23 cellular contexts compared by ENCODE assay signal in the genomic region with DNA sequence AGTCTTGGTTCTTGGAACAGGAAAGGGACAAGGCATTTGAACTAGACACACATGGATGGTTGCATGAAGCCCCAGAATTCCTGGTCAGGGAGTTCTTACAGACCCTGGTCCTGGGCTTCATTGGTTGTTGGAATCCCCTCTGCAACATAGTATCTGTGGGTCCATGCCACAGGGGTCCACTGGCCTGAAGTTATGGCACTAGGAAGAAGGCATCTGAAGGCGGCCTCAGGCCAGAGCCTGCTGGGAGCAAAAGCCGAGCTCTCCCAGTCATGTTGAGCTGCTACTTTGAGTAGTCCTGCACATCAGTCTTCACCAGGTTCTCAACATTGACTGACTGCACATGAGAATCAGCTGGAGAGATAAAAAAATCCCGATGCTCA.
DNase-seq lines count a peak whose midpoint lies in the region; ATAC-seq and TF ChIP-seq lines count a peak whose summit lies in the region.
"Had no signal": no experiment of that assay in that cellular context is flagged by ENCODE, and none has a peak within 500 bp of the region (broad histone marks: within the 10 kb centered on the region; RNA-seq: fewer than 3 reads in every experiment).

No MANE protein-coding gene starts in this region.

- H3K79me1 ChIP-seq in neuronal stem cell (ENCODE audit: low read depth, low read length) = no peaks in the 10 kb centered on the region

- no peaks in the 10 kb centered on the region for H3K27me3 ChIP-seq in mammary epithelial cell (ENCODE audit: insufficient read depth, low read length)
- H3K27me3 ChIP-seq in breast epithelium = no peaks in the 10 kb centered on the region
- peaks cover 0 to 16% (median 0%) of the 10 kb centered on the region in 3 experiments for H3K27me3 ChIP-seq in neuronal stem cell (ENCODE audit: control insufficient read depth in 3 of 3, insufficient read depth in 3 of 3, low read depth in 1 of 3, low read length in 3 of 3)
- H3K27me3 ChIP-seq: BE2C; BLaER1 treated with 17β-estradiol and CSF1 and Interleukin-3, amounts not matched to agents 10 nM and 100 nM had no signal

- peak; percentile 11 for DNase-seq in activated T-cell treated with anti-CD3 and anti-CD28 coated beads, Interleukin-2, amount 50 U/mL, for 24 hours
- DNase-seq in activated T-cell treated with anti-CD3 and anti-CD28 coated beads, Interleukin-2, amount 50 U/mL, for 4 hours = no peak
- DNase-seq in mammary epithelial cell (no peak), breast epithelium (ENCODE audit: low spot score in 2 of 2) (no peak), islet precursor cell (peak; percentile 29), chondrocyte (ENCODE audit: low spot score) (no peak), neuronal stem cell (ENCODE audit: low spot score) (no peak)
- DNase-seq: 8988T; ACHN; BE2C; CD4-positive, alpha-beta T cell; CD8-positive, alpha-beta memory T cell; DMS 273 treated with DMSO at 0.1 percent for 48 hours; DMS79; EL; GDM1; H9 had no signal

- H2AK5ac ChIP-seq in neuronal stem cell (ENCODE audit: low read depth, low read length) = no peak overlapping the region

- no peak overlapping the region for H3K4me2 ChIP-seq in mammary epithelial cell (ENCODE audit: insufficient read depth, low read depth, low read length)
- no peak overlapping the region for H3K4me2 ChIP-seq in neuronal stem cell (ENCODE audit: insufficient read depth, low read length, poor library complexity, severe bottlenecking)
- H3K4me2 ChIP-seq: A549, GM23338 had no signal

- no peak overlapping the region for H3K14ac ChIP-seq in neuronal stem cell (ENCODE audit: low read length)

- no peak overlapping the region for H2BK120ac ChIP-seq in neuronal stem cell (ENCODE audit: low read depth, low read length)

- dilution Hi-C loops in mammary epithelial cell (cut with HindIII; ENCODE audit: low sequenced_read_pairs) = no loop called here

- H4K20me1 ChIP-seq in mammary epithelial cell (ENCODE audit: insufficient read depth, low read length) = no peaks in the 10 kb centered on the region
- H4K20me1 ChIP-seq: BLaER1 treated with 17β-estradiol and CSF1 and Interleukin-3, amounts not matched to agents 10 nM and 100 nM had no signal

- ATAC-seq in activated T-cell treated with anti-CD3 and anti-CD28 coated beads, Interleukin-2, amount 50 U/mL, for 4 hours = no peak
- ATAC-seq: A549, GM12878, GM23338, HCT116 had no signal

- intact Hi-C loops in mammary epithelial cell (cut with micrococcal nuclease) (no loop called here), breast epithelium (cut with DNase I; ENCODE audit: low total_unique reads) (no loop called here)

- H3K4me3 ChIP-seq in mammary epithelial cell (replicated peaks in 1 of 3; ENCODE audit: insufficient read depth in 1 of 3, low read depth in 2 of 3, low read length in 3 of 3) = no peak overlapping the region
- no peak overlapping the region for H3K4me3 ChIP-seq in breast epithelium
- no peak overlapping the region for H3K4me3 ChIP-seq in neuronal stem cell (ENCODE audit: low read length in 2 of 2)
- H3K4me3 ChIP-seq: A549; BLaER1 treated with 17β-estradiol and CSF1 and Interleukin-3, amounts not matched to agents 10 nM and 100 nM; GM12878; GM23338 had no signal

- no peak overlapping the region for H3K4me3 Mint-ChIP-seq in activated T-cell treated with anti-CD3 and anti-CD28 coated beads, Interleukin-2, amount 50 U/mL, for 24 hours
- no peak overlapping the region for H3K4me3 Mint-ChIP-seq in activated T-cell treated with anti-CD3 and anti-CD28 coated beads, Interleukin-2, amount 50 U/mL, for 4 hours
- H3K4me3 Mint-ChIP-seq in chondrocyte (ENCODE audit: unreplicated experiment) = no peak overlapping the region
- H3K4me3 Mint-ChIP-seq: CD14-positive monocyte; CD4-positive, alpha-beta T cell; GM23338; H9 had no signal

- 97% methylated on average over 3 of the region's 3 CpGs for WGBS in mammary epithelial cell (ENCODE audit: low coverage, missing lambda C conversion rate)
- WGBS in neuronal stem cell (ENCODE audit: extremely low coverage in 2 of 2, insufficient read length in 2 of 2, insufficient replicate concordance in 1 of 2), 2 donors = no CpG with 5 or more reads among the region's 3 CpGs

- TF ChIP-seq CTCF in mammary epithelial cell (conservative IDR thresholded peaks at IDR 0.05 in 1 of 2, IDR thresholded peaks at IDR 0.05 in 1 of 2; ENCODE audit: extremely low read depth in 1 of 2, insufficient read depth in 1 of 2, low read depth in 1 of 2, low read length in 2 of 2) = no peak
- no peak for TF ChIP-seq CTCF in breast epithelium (IDR thresholded peaks at IDR 0.05)
- no peak for TF ChIP-seq CTCF in chondrocyte (IDR thresholded peaks at IDR 0.05)

- no peak for TF ChIP-seq POLR2A in breast epithelium (IDR thresholded peaks at IDR 0.05)

- no peak overlapping the region for H2BK5ac ChIP-seq in neuronal stem cell (ENCODE audit: low read length)

- H3K27ac ChIP-seq in mammary epithelial cell (ENCODE audit: insufficient read depth, low read depth, low read length) (no peak overlapping the region), breast epithelium (no peak overlapping the region), neuronal stem cell (replicated peaks; ENCODE audit: low read length) (no peak overlapping the region)
- H3K27ac ChIP-seq: A549; BLaER1 treated with 17β-estradiol and CSF1 and Interleukin-3, amounts not matched to agents 10 nM and 100 nM had no signal

- H3K27me3 Mint-ChIP-seq in activated T-cell treated with anti-CD3 and anti-CD28 coated beads, Interleukin-2, amount 50 U/mL, for 24 hours = no peaks in the 10 kb centered on the region
- no peaks in the 10 kb centered on the region for H3K27me3 Mint-ChIP-seq in activated T-cell treated with anti-CD3 and anti-CD28 coated beads, Interleukin-2, amount 50 U/mL, for 4 hours (ENCODE audit: low read depth)
- peaks cover 19% of the 10 kb centered on the region for H3K27me3 Mint-ChIP-seq in chondrocyte (ENCODE audit: low read depth)
- H3K27me3 Mint-ChIP-seq: CD4-positive, alpha-beta T cell had no signal

- H3K27ac Mint-ChIP-seq in activated T-cell treated with anti-CD3 and anti-CD28 coated beads, Interleukin-2, amount 50 U/mL, for 24 hours = no peak overlapping the region
- no peak overlapping the region for H3K27ac Mint-ChIP-seq in chondrocyte (ENCODE audit: unreplicated experiment)
- H3K27ac Mint-ChIP-seq: CD4-positive, alpha-beta T cell; CD8-positive, alpha-beta memory T cell; GM23338; H9 had no signal

- H3K9me3 ChIP-seq in mammary epithelial cell (replicated peaks; ENCODE audit: insufficient read depth, low read length) = no peaks in the 10 kb centered on the region
- H3K9me3 ChIP-seq in breast epithelium = peaks cover 0 to 5% of the 10 kb centered on the region in 2 donors
- no peaks in the 10 kb centered on the region for H3K9me3 ChIP-seq in neuronal stem cell (replicated peaks in 1 of 2; ENCODE audit: control insufficient read depth in 2 of 2, insufficient read depth in 1 of 2, low read depth in 1 of 2, low read length in 2 of 2)
- H3K9me3 ChIP-seq: A549; BE2C; BLaER1 treated with 17β-estradiol and CSF1 and Interleukin-3, amounts not matched to agents 10 nM and 100 nM had no signal

- BruUV-seq in mammary epithelial cell (replicated peaks; lab: Mats Ljungman, UMichigan) = no TSS peak

- H3K36me3 ChIP-seq in mammary epithelial cell (ENCODE audit: insufficient read depth, low read length) (no peaks in the 10 kb centered on the region), breast epithelium (no peaks in the 10 kb centered on the region), neuronal stem cell (replicated peaks in 1 of 2; ENCODE audit: control insufficient read depth in 2 of 2, insufficient read depth in 2 of 2, low read length in 2 of 2) (no peaks in the 10 kb centered on the region)
- H3K36me3 ChIP-seq: BE2C; BLaER1 treated with 17β-estradiol and CSF1 and Interleukin-3, amounts not matched to agents 10 nM and 100 nM had no signal

- no peaks in the 10 kb centered on the region for H3K79me2 ChIP-seq in mammary epithelial cell (ENCODE audit: insufficient read depth, low read length)

- H3K4me1 ChIP-seq in mammary epithelial cell (ENCODE audit: insufficient read depth, low read length) (peaks cover 20% of the 10 kb centered on the region), breast epithelium (no peaks in the 10 kb centered on the region), neuronal stem cell (ENCODE audit: control insufficient read depth in 2 of 2, insufficient read depth in 1 of 2, low read depth in 1 of 2, low read length in 2 of 2) (peaks cover 0 to 2% of the 10 kb centered on the region in 2 donors)
- H3K4me1 ChIP-seq: A549, BE2C had no signal

- peak overlapping the region; percentile 5 for H2AFZ ChIP-seq in mammary epithelial cell (ENCODE audit: low read depth, low read length)
- no peak overlapping the region for H2AFZ ChIP-seq in neuronal stem cell (ENCODE audit: low read length)
- H2AFZ ChIP-seq: GM23338 had no signal

- CTCF ChIA-PET in mammary epithelial cell (lab: Charles Lee; ENCODE audit: low non-redundant PET) = no interaction called here

- no peaks in the 10 kb centered on the region for H3K9me3 Mint-ChIP-seq in activated T-cell treated with anti-CD3 and anti-CD28 coated beads, Interleukin-2, amount 50 U/mL, for 24 hours
- H3K9me3 Mint-ChIP-seq in activated T-cell treated with anti-CD3 and anti-CD28 coated beads, Interleukin-2, amount 50 U/mL, for 4 hours = no peaks in the 10 kb centered on the region
- peaks cover 3% of the 10 kb centered on the region for H3K9me3 Mint-ChIP-seq in chondrocyte (ENCODE audit: low read depth)
- H3K9me3 Mint-ChIP-seq: CD4-positive, alpha-beta T cell; CD8-positive, alpha-beta memory T cell; GM23338 had no signal

- H2BK12ac ChIP-seq in neuronal stem cell (ENCODE audit: low read length) = no peak overlapping the region

- no peak overlapping the region for H3K18ac ChIP-seq in neuronal stem cell (ENCODE audit: low read length)

- no peak overlapping the region for H4K8ac ChIP-seq in neuronal stem cell (ENCODE audit: low read depth, low read length)

- H3K23ac ChIP-seq in neuronal stem cell (ENCODE audit: low read depth, low read length, poor library complexity) = no peak overlapping the region

- in situ Hi-C loops in mammary epithelial cell (cut with MboI; ENCODE audit: low sequenced_read_pairs in 2 of 2) = no loop called here

- H3K36me3 Mint-ChIP-seq in activated T-cell treated with anti-CD3 and anti-CD28 coated beads, Interleukin-2, amount 50 U/mL, for 24 hours (ENCODE audit: low read depth) = no peaks in the 10 kb centered on the region
- H3K36me3 Mint-ChIP-seq in activated T-cell treated with anti-CD3 and anti-CD28 coated beads, Interleukin-2, amount 50 U/mL, for 4 hours (ENCODE audit: insufficient read depth) = no peaks in the 10 kb centered on the region
- peaks cover 2% of the 10 kb centered on the region for H3K36me3 Mint-ChIP-seq in chondrocyte (ENCODE audit: low read depth)
- H3K36me3 Mint-ChIP-seq: CD14-positive monocyte; CD8-positive, alpha-beta memory T cell had no signal

- H3K4me1 Mint-ChIP-seq in activated T-cell treated with anti-CD3 and anti-CD28 coated beads, Interleukin-2, amount 50 U/mL, for 24 hours (ENCODE audit: low read depth) = no peaks in the 10 kb centered on the region
- no peaks in the 10 kb centered on the region for H3K4me1 Mint-ChIP-seq in activated T-cell treated with anti-CD3 and anti-CD28 coated beads, Interleukin-2, amount 50 U/mL, for 4 hours (ENCODE audit: low read depth)
- H3K4me1 Mint-ChIP-seq in chondrocyte (ENCODE audit: low read depth) = no peaks in the 10 kb centered on the region
- H3K4me1 Mint-ChIP-seq: CD8-positive, alpha-beta memory T cell; GM23338; H9 had no signal

- no peak overlapping the region for H4K91ac ChIP-seq in neuronal stem cell (ENCODE audit: low read depth, low read length, poor library complexity)

- H2BK15ac ChIP-seq in neuronal stem cell (ENCODE audit: low read length) = no peak overlapping the region

- H3K4ac ChIP-seq in neuronal stem cell (ENCODE audit: low read length) = no peak overlapping the region

- H3K9ac ChIP-seq in mammary epithelial cell (ENCODE audit: insufficient read depth, low read length) = no peak overlapping the region
- no peak overlapping the region for H3K9ac ChIP-seq in neuronal stem cell (ENCODE audit: low read depth, low read length, poor library complexity)
- H3K9ac ChIP-seq: BLaER1 treated with 17β-estradiol and CSF1 and Interleukin-3, amounts not matched to agents 10 nM and 100 nM had no signal

Comparison
In these comparisons a context has a peak if more than half of its experiments do, and no peak if none do; other contexts are left out.
1. DNase-seq: peak in activated T-cell treated with anti-CD3 and anti-CD28 coated beads, Interleukin-2, amount 50 U/mL, for 24 hours (single experiment) and islet precursor cell (single experiment); none in activated T-cell treated with anti-CD3 and anti-CD28 coated beads, Interleukin-2, amount 50 U/mL, for 4 hours (single experiment), mammary epithelial cell (single experiment), breast epithelium (0 of 2), chondrocyte (single experiment) and neuronal stem cell (single experiment).